In genomic region chr22:40426671-40427070, GRCh38 we compare ENCODE assay signal across 12 cellular contexts. TPM values are rescaled to one million over a fixed set of nuclear protein-coding genes. Genes with fewer than 3 reads are reported as not detected.
DNase-seq lines count a peak whose midpoint lies in the region; ATAC-seq and FAIRE-seq lines count a peak whose summit lies in the region.
"Had no signal": no experiment of that assay in that cellular context is flagged by ENCODE, and none has a peak within 500 bp of the region (broad histone marks: within the 10 kb centered on the region; RNA-seq: fewer than 3 reads in every experiment).

No MANE protein-coding gene starts in this region.

- no peak overlapping the region for H3K4me3 Mint-ChIP-seq in stimulated activated naive CD8-positive, alpha-beta T cell treated with anti-CD3 and anti-CD28 coated beads, Interleukin-15, Interleukin-2, amounts not matched to agents 100 ng/mL and 50 ng/mL, for 24 hours

- peak; percentile 17 for FAIRE-seq in urothelium cell line (lab: Jason Lieb, UNC)
- FAIRE-seq: GM19239 had no signal

- no peaks in the 10 kb centered on the region for H3K9me3 Mint-ChIP-seq in stimulated activated naive CD8-positive, alpha-beta T cell treated with anti-CD3 and anti-CD28 coated beads, Interleukin-15, Interleukin-2, amounts not matched to agents 100 ng/mL and 50 ng/mL, for 24 hours
- H3K9me3 Mint-ChIP-seq in activated naive CD4-positive, alpha-beta T cell treated with anti-CD3 and anti-CD28 coated beads, Interleukin-2, amount 50 U/mL, for 72 hours, result no peaks in the 10 kb centered on the region

- H3K27ac Mint-ChIP-seq in stimulated activated naive CD8-positive, alpha-beta T cell treated with anti-CD3 and anti-CD28 coated beads, Interleukin-15, Interleukin-2, amounts not matched to agents 100 ng/mL and 50 ng/mL, for 24 hours, result peak overlapping the region; percentile 32
- peak overlapping the region; percentile 75 to 85 for H3K27ac Mint-ChIP-seq in activated naive CD4-positive, alpha-beta T cell treated with anti-CD3 and anti-CD28 coated beads, Interleukin-2, amount 50 U/mL, for 72 hours

- H3K4me1 Mint-ChIP-seq in stimulated activated naive CD8-positive, alpha-beta T cell treated with anti-CD3 and anti-CD28 coated beads, Interleukin-15, Interleukin-2, amounts not matched to agents 100 ng/mL and 50 ng/mL, for 24 hours (ENCODE audit: low read depth), result no peaks in the 10 kb centered on the region

- ATAC-seq in stimulated activated naive CD8-positive, alpha-beta T cell treated with anti-CD3 and anti-CD28 coated beads, Interleukin-15, Interleukin-2, amounts not matched to agents 100 U/mL and 50 U/mL, for 24 hours, result no peak
- no peak for ATAC-seq in activated naive CD4-positive, alpha-beta T cell treated with anti-CD3 and anti-CD28 coated beads, Interleukin-2, amount 50 U/mL, for 72 hours
- ATAC-seq in left colon (peak; percentile 15), HG02798 (IDR thresholded peaks at IDR 0.05; ENCODE audit: poor library complexity, unreplicated experiment) (no peak), GM19328 (IDR thresholded peaks at IDR 0.05; ENCODE audit: unreplicated experiment) (no peak)

- H3K36me3 Mint-ChIP-seq in stimulated activated naive CD8-positive, alpha-beta T cell treated with anti-CD3 and anti-CD28 coated beads, Interleukin-15, Interleukin-2, amounts not matched to agents 100 ng/mL and 50 ng/mL, for 24 hours (ENCODE audit: low read depth), result peaks cover 53% of the 10 kb centered on the region
- H3K36me3 Mint-ChIP-seq in activated naive CD4-positive, alpha-beta T cell treated with anti-CD3 and anti-CD28 coated beads, Interleukin-2, amount 50 U/mL, for 72 hours, result peaks cover 4 to 17% of the 10 kb centered on the region in 2 donors

- intact Hi-C loops in left colon (cut with DNase I, micrococcal nuclease), result no loop called here

- no peak for DNase-seq in stimulated activated naive CD8-positive, alpha-beta T cell treated with anti-CD3 and anti-CD28 coated beads, Interleukin-15, Interleukin-2, amounts not matched to agents 100 U/mL and 50 U/mL, for 24 hours
- DNase-seq in activated naive CD4-positive, alpha-beta T cell treated with anti-CD3 and anti-CD28 coated beads, Interleukin-2, amount 50 U/mL, for 72 hours (ENCODE audit: low spot score in 2 of 2), result no peak
- DNase-seq in left colon (no peak), urothelium cell line (ENCODE audit: low spot score) (no peak), SW480 (ENCODE audit: low spot score) (no peak)
- DNase-seq: DND-41; effector CD4-positive, alpha-beta T cell; mesendoderm had no signal

- no peaks in the 10 kb centered on the region for H3K27me3 Mint-ChIP-seq in stimulated activated naive CD8-positive, alpha-beta T cell treated with anti-CD3 and anti-CD28 coated beads, Interleukin-15, Interleukin-2, amounts not matched to agents 100 ng/mL and 50 ng/mL, for 24 hours

RNA-seq across cellular contexts. Expression of gene SGSM3, which starts 56.3 kb away (rescaled TPM):
- total RNA-seq in activated naive CD4-positive, alpha-beta T cell treated with anti-CD3 and anti-CD28 coated beads, Interleukin-2, amount 50 U/mL, for 72 hours, result 10 to 100 TPM; 31.8 to 50.2 TPM
- total RNA-seq in left colon, result 100 to 1,000 TPM; 121 to 142 TPM
